ENCODE assay signal across 18 cellular contexts in genomic region chr17:3968017-3968416, GRCh38. TPM values are rescaled to one million over a fixed set of nuclear protein-coding genes. Genes with fewer than 3 reads are reported as not detected.
DNase-seq lines count a peak whose midpoint lies in the region; ATAC-seq, FAIRE-seq and TF ChIP-seq lines count a peak whose summit lies in the region.
"Had no signal": no experiment of that assay in that cellular context is flagged by ENCODE, and none has a peak within 500 bp of the region (broad histone marks: within the 10 kb centered on the region; RNA-seq: fewer than 3 reads in every experiment).

No MANE protein-coding gene starts in this region.

- H3K4me2 ChIP-seq in DOHH2 (ENCODE audit: low read length) (peak overlapping the region; percentile 36), OCI-LY3 (ENCODE audit: low read length) (peak overlapping the region; percentile 10; the same call in 1 of the 2 replicates), K562 (ENCODE audit: insufficient read depth, low read length) (no peak overlapping the region)
- H3K4me2 ChIP-seq: GM23338 had no signal

- POLR2A ChIA-PET in K562 (lab: Yijun Ruan, JAX): no interaction called here

- TF ChIP-seq CTCF in DOHH2 (IDR thresholded peaks at IDR 0.05; ENCODE audit: low read depth, low read length, poor library complexity, severe bottlenecking) (no peak), OCI-LY3 (IDR thresholded peaks at IDR 0.05; ENCODE audit: low read depth, low read length) (no peak), K562 (IDR thresholded peaks at IDR 0.05 in 2 of 3, conservative IDR thresholded peaks at IDR 0.05 in 1 of 3; ENCODE audit: insufficient read depth in 2 of 3, low read depth in 1 of 3, low read length in 3 of 3) (no peak)

- peaks cover 55% of the 10 kb centered on the region for H3K4me1 ChIP-seq in DOHH2 (ENCODE audit: control insufficient read depth, low read length)
- peaks cover 61% of the 10 kb centered on the region for H3K4me1 ChIP-seq in OCI-LY3 (ENCODE audit: low read length)
- H3K4me1 ChIP-seq in K562 (replicated peaks in 1 of 2; ENCODE audit: control insufficient read depth in 2 of 2, insufficient read depth in 2 of 2, low read length in 2 of 2): peaks cover 23 to 62% of the 10 kb centered on the region in 2 experiments; a peak in 4 of 5 replicates

- BruUV-seq in K562 (replicated peaks; lab: Mats Ljungman, UMichigan): no TSS peak

- intact Hi-C loops in K562 (cut with micrococcal nuclease): no loop called here

- H3K27ac ChIP-seq in DOHH2 (ENCODE audit: low read depth, low read length) (no peak overlapping the region), OCI-LY3 (ENCODE audit: low read length) (peak overlapping the region; percentile 56), K562 (ENCODE audit: extremely low read depth, low read depth, low read length) (peak overlapping the region; percentile 1; the same call in 1 of the 3 replicates)

- 100% methylated on average over 2 of the region's 3 CpGs for WGBS in K562 (ENCODE audit: insufficient coverage, low coverage, missing lambda C conversion rate)

- H2AFZ ChIP-seq in OCI-LY3 (ENCODE audit: low read depth, low read length) (no peak overlapping the region), K562 (ENCODE audit: low read depth, low read length) (0 out of 2 replicates have a peak overlapping the region, but pooled peaks have one; percentile 9)
- H2AFZ ChIP-seq: GM23338 had no signal

- H3K27ac Mint-ChIP-seq in stimulated activated effector memory CD8-positive, alpha-beta T cell treated with anti-CD3 and anti-CD28 coated beads, Interleukin-12 subunit alpha, Interleukin-12 subunit beta, amount 100 ng/mL, for 72 hours: peak overlapping the region; percentile 14
- H3K27ac Mint-ChIP-seq: CD8-positive, alpha-beta T cell; GM23338 had no signal

- no peak for TF ChIP-seq POLR2A in K562 (conservative IDR thresholded peaks at IDR 0.05)
- no peak for TF ChIP-seq POLR2A in erythroblast (IDR thresholded peaks at IDR 0.05; ENCODE audit: low read length)

- no peak for FAIRE-seq in K562 (lab: Jason Lieb, UNC)

- H3K79me2 ChIP-seq in DOHH2 (ENCODE audit: control insufficient read depth, low read length) (peaks cover 12% of the 10 kb centered on the region), OCI-LY3 (ENCODE audit: low read length) (peaks cover 11% of the 10 kb centered on the region), K562 (ENCODE audit: control insufficient read depth, insufficient read depth, low read length) (peaks cover 12% of the 10 kb centered on the region)

- no peak overlapping the region for H3K9ac ChIP-seq in OCI-LY3 (ENCODE audit: low read length)
- H3K9ac ChIP-seq in K562 (ENCODE audit: insufficient read depth in 1 of 2, low read depth in 2 of 2, low read length in 2 of 2): no peak overlapping the region; a peak in 1 of 4 replicates

- H3K4me3 ChIP-seq in DOHH2 (ENCODE audit: low read length): peak overlapping the region; percentile 37
- H3K4me3 ChIP-seq in OCI-LY3 (ENCODE audit: low read length): no peak overlapping the region
- no peak overlapping the region for H3K4me3 ChIP-seq in K562
- H3K4me3 ChIP-seq: GM23338 had no signal

- no peak for DNase-seq in K562 (ENCODE audit: extremely low read depth in 1 of 4, low spot score in 3 of 4)
- no peak for DNase-seq in stimulated activated effector memory CD8-positive, alpha-beta T cell treated with anti-CD3 and anti-CD28 coated beads, Interleukin-12 subunit alpha, Interleukin-12 subunit beta, amount 100 ng/mL, for 72 hours (ENCODE audit: low spot score in 2 of 2)
- DNase-seq in erythroblast (lab: John Stamatoyannopoulos, UW): no peak
- no peak for DNase-seq in foreskin melanocyte
- no peak for DNase-seq in NAMALWA (ENCODE audit: low spot score)
- DNase-seq: CD8-positive, alpha-beta T cell; DMS79; KBM-7; NCI-H1436; NCI-H2081; SHP77 treated with DMSO at 0.1 percent for 48 hours had no signal

- no peaks in the 10 kb centered on the region for H3K9me1 ChIP-seq in K562 (ENCODE audit: control insufficient read depth, insufficient read depth, low read length)

- no peaks in the 10 kb centered on the region for H3K9me2 ChIP-seq in DOHH2 (replicated peaks; ENCODE audit: control insufficient read depth, low read length)

- no peaks in the 10 kb centered on the region for H3K9me3 Mint-ChIP-seq in stimulated activated effector memory CD8-positive, alpha-beta T cell treated with anti-CD3 and anti-CD28 coated beads, Interleukin-12 subunit alpha, Interleukin-12 subunit beta, amount 100 ng/mL, for 72 hours
- H3K9me3 Mint-ChIP-seq: CD8-positive, alpha-beta T cell; GM23338 had no signal

- peaks cover 31% of the 10 kb centered on the region for H3K4me1 Mint-ChIP-seq in stimulated activated effector memory CD8-positive, alpha-beta T cell treated with anti-CD3 and anti-CD28 coated beads, Interleukin-12 subunit alpha, Interleukin-12 subunit beta, amount 100 ng/mL, for 72 hours

- in situ Hi-C loops in K562 (cut with MboI): no loop called here

- H4K20me1 ChIP-seq in DOHH2 (ENCODE audit: control insufficient read depth, insufficient read depth, low read depth, low read length) (no peaks in the 10 kb centered on the region), OCI-LY3 (ENCODE audit: insufficient read depth, low read length) (peaks cover under 1% of the 10 kb centered on the region; the same call in 1 of the 2 replicates), K562 (replicated peaks; ENCODE audit: control insufficient read depth, insufficient read depth, low read length) (no peaks in the 10 kb centered on the region)

- H3K36me3 Mint-ChIP-seq in stimulated activated effector memory CD8-positive, alpha-beta T cell treated with anti-CD3 and anti-CD28 coated beads, Interleukin-12 subunit alpha, Interleukin-12 subunit beta, amount 100 ng/mL, for 72 hours: no peaks in the 10 kb centered on the region

- CTCF ChIA-PET in K562 (lab: Yijun Ruan, JAX; ENCODE audit: low intra/inter-chr PET ratio): no interaction called here

- no peak for TF ChIP-seq RAD21 in K562 (CRISPR knock-in tag; conservative IDR thresholded peaks at IDR 0.05 in 1 of 2, IDR thresholded peaks at IDR 0.05 in 1 of 2)

- no peak overlapping the region for H3K4me3 Mint-ChIP-seq in stimulated activated effector memory CD8-positive, alpha-beta T cell treated with anti-CD3 and anti-CD28 coated beads, Interleukin-12 subunit alpha, Interleukin-12 subunit beta, amount 100 ng/mL, for 72 hours
- H3K4me3 Mint-ChIP-seq: CD8-positive, alpha-beta T cell; GM23338 had no signal

- H3F3A ChIP-seq in DOHH2 (ENCODE audit: control insufficient read depth, insufficient read depth): peaks cover 11% of the 10 kb centered on the region

- H3K9me3 ChIP-seq in DOHH2 (ENCODE audit: control insufficient read depth, insufficient read depth, low read length) (no peaks in the 10 kb centered on the region), OCI-LY3 (ENCODE audit: insufficient read depth, low read length) (0 out of 2 replicates have a peak, but pooled peaks cover 5% of the 10 kb centered on the region), K562 (replicated peaks; ENCODE audit: control insufficient read depth, insufficient read depth, low read depth, low read length) (no peaks in the 10 kb centered on the region)

- TF ChIP-seq EP300 in K562 (IDR thresholded peaks at IDR 0.05; ENCODE audit: low read length): no peak

- no peak for ATAC-seq in K562
- ATAC-seq in stimulated activated effector memory CD8-positive, alpha-beta T cell treated with anti-CD3 and anti-CD28 coated beads, Interleukin-12 subunit alpha, Interleukin-12 subunit beta, amount 100 ng/mL, for 72 hours: no peak
- ATAC-seq: CD8-positive, alpha-beta T cell; GM23338; HCT116; SK-N-SH treated with all-trans-retinoic acid at 6 μM for 48 hours had no signal

- H3K27me3 ChIP-seq in DOHH2 (ENCODE audit: control insufficient read depth, low read length) (peaks cover 4% of the 10 kb centered on the region; the same call in 1 of the 2 replicates), OCI-LY3 (ENCODE audit: low read depth, low read length) (no peaks in the 10 kb centered on the region), K562 (ENCODE audit: control insufficient read depth in 2 of 2, insufficient read depth in 2 of 2, low read length in 2 of 2) (no peaks in the 10 kb centered on the region)

- H3K36me3 ChIP-seq in DOHH2 (ENCODE audit: control insufficient read depth, low read length) (peaks cover 8% of the 10 kb centered on the region), OCI-LY3 (replicated peaks; ENCODE audit: low read depth, low read length) (peaks cover 5% of the 10 kb centered on the region), K562 (ENCODE audit: control insufficient read depth, insufficient read depth, low read length) (no peaks in the 10 kb centered on the region)

RNA-seq across cellular contexts. Expression of gene ATP2A3, which starts 3.8 kb away (rescaled TPM):
- total RNA-seq in K562 (2011; cell fraction: chromatin; rRNA removed; ENCODE audit: low replicate concordance): 198 and 586 TPM in 2 replicates
- 353 and 436 TPM in 2 replicates for total RNA-seq in K562 (2011; cell fraction: nucleolus; rRNA removed)
- total RNA-seq in K562 (2011; cell fraction: nucleoplasm; rRNA removed): 289 and 326 TPM in 2 replicates
- total RNA-seq in K562 (2014; rRNA removed): 41.2 and 50.7 TPM in 2 replicates
- total RNA-seq in K562 (2014; rRNA removed; fragmentation: Illumina TruSeq; extraction: Trizol): 9.0 and 9.2 TPM in 2 replicates
- 16.9 TPM in 2 replicates for total RNA-seq in K562 (2015; rRNA removed; fragmentation: Illumina TruSeq; extraction: Trizol)
- 79.7 and 103 TPM in 2 replicates for total RNA-seq in K562 (2021)
- 42.6 and 65.4 TPM in 2 replicates for polyA plus RNA-seq in K562 (2011; rRNA removed)
- polyA plus RNA-seq in K562 (2011; cell fraction: cytosol; rRNA removed): 45.9 and 88.8 TPM in 2 replicates
- polyA plus RNA-seq in K562 (2011; cell fraction: nucleus; rRNA removed): 230 and 368 TPM in 2 replicates
- 77.5 and 466 TPM in 2 replicates for polyA plus RNA-seq in K562 (2012)
- 31.3 and 65.0 TPM in 2 replicates for polyA plus RNA-seq in K562 (2014; fragmentation: Illumina TruSeq; extraction: Trizol)
- polyA plus RNA-seq in K562 (2014; fragmentation: Nextera tagmentation; extraction: Ambion mirVana): under 1 TPM; 0.65 to 0.66 TPM
- polyA plus RNA-seq in K562 (2014; rRNA removed): 54.5 and 66.9 TPM in 2 replicates
- 33.8 and 63.1 TPM in 2 replicates for polyA minus RNA-seq in K562 (2011; rRNA and poly(A)+ RNA removed)
- polyA minus RNA-seq in K562 (2011; cell fraction: cytosol; rRNA and poly(A)+ RNA removed): 71.3 and 83.9 TPM in 2 replicates
- 85.0 and 89.2 TPM in 2 replicates for polyA minus RNA-seq in K562 (2011; cell fraction: nucleus; rRNA and poly(A)+ RNA removed)

RNA-seq across cellular contexts. Expression of gene P2RX1, which starts 51.8 kb away (rescaled TPM):
- 21.9 and 70.4 TPM in 2 replicates for total RNA-seq in K562 (2011; cell fraction: chromatin; rRNA removed; ENCODE audit: low replicate concordance)
- total RNA-seq in K562 (2011; cell fraction: nucleolus; rRNA removed): 38.4 and 45.2 TPM in 2 replicates
- total RNA-seq in K562 (2011; cell fraction: nucleoplasm; rRNA removed): 27.3 and 30.9 TPM in 2 replicates
- total RNA-seq in K562 (2014; rRNA removed): 13.3 and 16.0 TPM in 2 replicates
- 4.9 and 6.8 TPM in 2 replicates for total RNA-seq in K562 (2014; rRNA removed; fragmentation: Illumina TruSeq; extraction: Trizol)
- 8.1 and 9.6 TPM in 2 replicates for total RNA-seq in K562 (2015; rRNA removed; fragmentation: Illumina TruSeq; extraction: Trizol)
- 15.3 and 20.3 TPM in 2 replicates for total RNA-seq in K562 (2021)
- 12.2 and 13.6 TPM in 2 replicates for polyA plus RNA-seq in K562 (2011; rRNA removed)
- polyA plus RNA-seq in K562 (2011; cell fraction: cytosol; rRNA removed): 10.0 and 27.5 TPM in 2 replicates
- 41.2 and 64.7 TPM in 2 replicates for polyA plus RNA-seq in K562 (2011; cell fraction: nucleus; rRNA removed)
- 18.2 and 106 TPM in 2 replicates for polyA plus RNA-seq in K562 (2012)
- 10.3 and 17.6 TPM in 2 replicates for polyA plus RNA-seq in K562 (2014; fragmentation: Illumina TruSeq; extraction: Trizol)
- polyA plus RNA-seq in K562 (2014; fragmentation: Nextera tagmentation; extraction: Ambion mirVana): under 1 TPM; 0.27 to 0.66 TPM
- polyA plus RNA-seq in K562 (2014; rRNA removed): 18.4 and 18.8 TPM in 2 replicates
- polyA minus RNA-seq in K562 (2011; rRNA and poly(A)+ RNA removed): 4.3 and 7.9 TPM in 2 replicates
- polyA minus RNA-seq in K562 (2011; cell fraction: cytosol; rRNA and poly(A)+ RNA removed): 3.7 and 7.2 TPM in 2 replicates
- 12.2 and 18.7 TPM in 2 replicates for polyA minus RNA-seq in K562 (2011; cell fraction: nucleus; rRNA and poly(A)+ RNA removed)
- total RNA-seq: G401, RPMI7951 had no signal
